ENCODE assay signal across 9 cellular contexts in the genomic region with DNA sequence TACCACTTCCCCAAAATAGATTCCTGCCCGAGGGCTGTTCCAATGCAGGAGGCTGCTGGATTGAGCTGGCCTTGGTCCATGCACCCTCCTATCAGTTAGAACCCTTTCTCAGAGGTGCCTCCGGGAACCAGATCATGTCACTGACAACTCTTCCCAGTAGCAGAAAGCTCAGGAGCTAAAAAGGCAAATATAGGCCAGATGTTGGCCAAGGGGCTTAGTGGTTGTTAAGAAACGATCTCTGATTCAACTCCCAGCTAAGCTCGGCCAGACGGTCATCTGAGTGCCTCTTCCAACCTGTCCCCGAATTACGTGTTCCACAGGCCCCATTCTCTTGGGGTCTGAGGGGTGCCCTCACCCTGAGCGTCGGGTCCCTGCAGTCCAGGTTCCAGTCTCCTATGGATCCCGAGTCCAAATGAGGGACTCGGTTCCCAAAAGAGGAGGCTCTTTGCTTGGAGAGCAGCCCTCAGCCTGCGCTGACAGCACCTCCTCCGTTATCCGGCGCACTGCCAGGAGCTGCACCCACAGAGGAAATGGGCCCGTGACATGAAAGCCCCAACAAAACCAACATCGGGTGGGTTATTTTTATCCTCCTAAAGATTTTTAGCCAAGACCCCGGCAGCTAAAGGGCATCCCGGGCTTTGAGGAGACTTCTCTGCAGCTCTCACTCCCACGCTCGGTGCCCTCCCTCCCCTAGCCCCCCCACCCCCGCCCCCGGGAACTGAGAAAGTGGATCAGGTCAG.
A peak's percentile ranks its signal among the peaks of the same experiment; 100 is the strongest.
DNase-seq lines count a peak whose midpoint lies in the region; ATAC-seq, FAIRE-seq and TF ChIP-seq lines count a peak whose summit lies in the region.
"Had no signal": no experiment of that assay in that cellular context is flagged by ENCODE, and none has a peak within 500 bp of the region (broad histone marks: within the 10 kb centered on the region; RNA-seq: fewer than 3 reads in every experiment).

No MANE protein-coding gene starts in this region.

- TF ChIP-seq POLR2A in GM12892 (IDR thresholded peaks at IDR 0.05; ENCODE audit: low read depth, low read length), result no peak

- peak; percentile 62 for FAIRE-seq in GM12892 (lab: Jason Lieb, UNC)
- FAIRE-seq: pancreas had no signal

- H3K9me3 Mint-ChIP-seq in activated naive CD8-positive, alpha-beta T cell treated with anti-CD3 and anti-CD28 coated beads for 36 hours, result no peaks in the 10 kb centered on the region
- H3K9me3 Mint-ChIP-seq in neural progenitor cell, result peaks cover 2% of the 10 kb centered on the region

- H3K36me3 Mint-ChIP-seq in activated naive CD8-positive, alpha-beta T cell treated with anti-CD3 and anti-CD28 coated beads for 36 hours, result no peaks in the 10 kb centered on the region
- no peaks in the 10 kb centered on the region for H3K36me3 Mint-ChIP-seq in neural progenitor cell

- H3K9me3 ChIP-seq in OCI-LY3 (ENCODE audit: insufficient read depth, low read length), result no peaks in the 10 kb centered on the region; the same call in 1 of the 2 replicates
- no peaks in the 10 kb centered on the region for H3K9me3 ChIP-seq in neural progenitor cell (ENCODE audit: low read depth)
- H3K9me3 ChIP-seq: pancreas had no signal

- H3K27ac Mint-ChIP-seq in activated naive CD8-positive, alpha-beta T cell treated with anti-CD3 and anti-CD28 coated beads for 36 hours, result peak overlapping the region; percentile 40
- peak overlapping the region; percentile 82 for H3K27ac Mint-ChIP-seq in neural progenitor cell

- no peak overlapping the region for H2AFZ ChIP-seq in OCI-LY3 (ENCODE audit: low read depth, low read length)
- H2AFZ ChIP-seq in neural progenitor cell (replicated peaks), result no peak overlapping the region

- H3K36me3 ChIP-seq in OCI-LY3 (replicated peaks; ENCODE audit: low read depth, low read length) (peaks cover 19% of the 10 kb centered on the region), neural progenitor cell (no peaks in the 10 kb centered on the region)
- H3K36me3 ChIP-seq: pancreas had no signal

- H3K79me2 ChIP-seq in OCI-LY3 (ENCODE audit: low read length), result peaks cover 7% of the 10 kb centered on the region
- H3K79me2 ChIP-seq in neural progenitor cell (ENCODE audit: low read depth), result no peaks in the 10 kb centered on the region

- no peaks in the 10 kb centered on the region for H3K27me3 ChIP-seq in OCI-LY3 (ENCODE audit: low read depth, low read length)
- no peaks in the 10 kb centered on the region for H3K27me3 ChIP-seq in neural progenitor cell
- H3K27me3 ChIP-seq: pancreas had no signal

- H3K4me1 ChIP-seq in OCI-LY3 (ENCODE audit: low read length) (peaks cover 93% of the 10 kb centered on the region), neural progenitor cell (peaks cover 6% of the 10 kb centered on the region)

- DNase-seq in GM12892 (ENCODE audit: insufficient read length), result no peak
- peak; percentile 59 for DNase-seq in activated naive CD8-positive, alpha-beta T cell treated with anti-CD3 and anti-CD28 coated beads for 36 hours
- no peak for DNase-seq in neural progenitor cell (ENCODE audit: low spot score)
- DNase-seq in GOT3 (lab: John Stamatoyannopoulos, UW), result no peak
- no peak for DNase-seq in activated CD4-positive, CD25-positive, alpha-beta regulatory T cell treated with anti-CD3 and anti-CD28 coated beads, Interleukin-2, amount 50 U/mL, for 72 hours
- DNase-seq in NCI-H510A treated with DMSO at 0.1 percent for 48 hours (lab: John Stamatoyannopoulos, UW), result no peak

- H3F3A ChIP-seq in neural progenitor cell (ENCODE audit: low read depth), result no peaks in the 10 kb centered on the region

- H3K27me3 Mint-ChIP-seq in activated naive CD8-positive, alpha-beta T cell treated with anti-CD3 and anti-CD28 coated beads for 36 hours, result peaks cover 46% of the 10 kb centered on the region
- H3K27me3 Mint-ChIP-seq in neural progenitor cell (ENCODE audit: insufficient read depth, low read depth), result peaks cover 17% of the 10 kb centered on the region

- H3K9ac ChIP-seq in OCI-LY3 (ENCODE audit: low read length), result peak overlapping the region; percentile 85
- H3K9ac ChIP-seq in neural progenitor cell, result no peak overlapping the region

- H3K4me3 ChIP-seq in OCI-LY3 (ENCODE audit: low read length) (peak overlapping the region; percentile 76), neural progenitor cell (no peak overlapping the region)
- H3K4me3 ChIP-seq: pancreas had no signal

- ATAC-seq in GM21786 (IDR thresholded peaks at IDR 0.05; ENCODE audit: unreplicated experiment), result no peak

- no peaks in the 10 kb centered on the region for H4K20me1 ChIP-seq in OCI-LY3 (ENCODE audit: insufficient read depth, low read length)
- H4K20me1 ChIP-seq in neural progenitor cell (ENCODE audit: low read depth), result no peaks in the 10 kb centered on the region

- TF ChIP-seq CTCF in OCI-LY3 (IDR thresholded peaks at IDR 0.05; ENCODE audit: low read depth, low read length), result no peak
- no peak for TF ChIP-seq CTCF in neural progenitor cell (IDR thresholded peaks at IDR 0.05)

- peak overlapping the region; percentile 38 for H3K4me3 Mint-ChIP-seq in activated naive CD8-positive, alpha-beta T cell treated with anti-CD3 and anti-CD28 coated beads for 36 hours
- no peak overlapping the region for H3K4me3 Mint-ChIP-seq in neural progenitor cell

- H3K4me1 Mint-ChIP-seq in activated naive CD8-positive, alpha-beta T cell treated with anti-CD3 and anti-CD28 coated beads for 36 hours, result peaks cover 41% of the 10 kb centered on the region
- peaks cover 64% of the 10 kb centered on the region for H3K4me1 Mint-ChIP-seq in neural progenitor cell

- H3K27ac ChIP-seq in OCI-LY3 (ENCODE audit: low read length) (peak overlapping the region; percentile 91), neural progenitor cell (no peak overlapping the region)

- H3K4me2 ChIP-seq in OCI-LY3 (ENCODE audit: low read length), result peak overlapping the region; percentile 78
- no peak overlapping the region for H3K4me2 ChIP-seq in neural progenitor cell
